8 cellular contexts compared by ENCODE assay signal in the genomic region with DNA sequence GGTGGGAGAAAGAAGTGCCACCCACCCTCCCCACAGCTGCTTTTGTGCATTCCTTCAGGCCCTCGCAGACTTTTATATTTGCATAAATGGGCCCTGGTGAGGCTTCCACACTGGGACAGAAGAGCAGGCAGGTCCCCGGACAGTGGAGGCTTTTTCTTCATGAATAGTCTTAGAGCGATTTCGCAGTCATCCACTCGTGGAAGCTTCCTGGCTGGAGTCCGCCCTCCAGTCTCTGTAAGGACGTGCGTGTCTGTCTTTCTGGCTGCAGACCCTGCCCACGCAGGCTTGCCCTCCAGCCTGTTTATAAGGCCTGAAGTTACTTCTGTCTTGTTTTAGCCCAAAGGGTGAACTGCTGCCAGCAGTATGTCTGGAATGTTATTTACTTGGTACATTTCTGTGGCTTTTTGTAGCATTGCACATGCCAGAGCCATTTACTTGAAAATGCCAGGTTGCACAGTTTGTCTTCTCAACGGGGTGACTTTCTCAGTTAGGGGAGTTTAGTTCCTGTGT.
DNase-seq lines count a peak whose midpoint lies in the region; ATAC-seq and TF ChIP-seq lines count a peak whose summit lies in the region.

No MANE protein-coding gene starts in this region.

- peaks cover 7% of the 10 kb centered on the region for H3K9me3 Mint-ChIP-seq in glutamatergic neuron (ENCODE audit: unreplicated experiment)
- no peaks in the 10 kb centered on the region for H3K9me3 Mint-ChIP-seq in CD4-positive, alpha-beta memory T cell

- peak overlapping the region; percentile 40 for H3K27ac Mint-ChIP-seq in glutamatergic neuron (ENCODE audit: unreplicated experiment)
- H3K27ac Mint-ChIP-seq in CD4-positive, alpha-beta memory T cell: peak overlapping the region in 1 of 7 donors; percentile 57

- peaks cover 20% of the 10 kb centered on the region for H3K4me1 Mint-ChIP-seq in glutamatergic neuron (ENCODE audit: low read depth, unreplicated experiment)
- H3K4me1 Mint-ChIP-seq in CD4-positive, alpha-beta memory T cell: peaks cover 0 to 1% (median under 1%) of the 10 kb centered on the region in 4 donors

- H3K27me3 Mint-ChIP-seq in glutamatergic neuron (ENCODE audit: unreplicated experiment): peaks cover 10% of the 10 kb centered on the region
- no peaks in the 10 kb centered on the region for H3K27me3 Mint-ChIP-seq in CD4-positive, alpha-beta memory T cell

- intact Hi-C loops in sciatic nerve (cut with DNase I): no loop called here
- intact Hi-C loops in CD4-positive, alpha-beta memory T cell (cut with micrococcal nuclease): no loop called here

- H3K4me3 ChIP-seq in CD4-positive, alpha-beta memory T cell (ENCODE audit: low read length in 2 of 2): no peak overlapping the region

- no peaks in the 10 kb centered on the region for H3K9me3 ChIP-seq in CD4-positive, alpha-beta memory T cell (ENCODE audit: control insufficient read depth in 1 of 2, low read length in 2 of 2)

- H3K4me3 Mint-ChIP-seq in glutamatergic neuron (ENCODE audit: unreplicated experiment): no peak overlapping the region
- H3K4me3 Mint-ChIP-seq in CD4-positive, alpha-beta memory T cell: no peak overlapping the region

- CTCF ChIA-PET in CD4-positive, alpha-beta memory T cell (lab: Charles Lee; ENCODE audit: partially characterized antibody): no interaction called here

- no peaks in the 10 kb centered on the region for H3K36me3 ChIP-seq in CD4-positive, alpha-beta memory T cell (ENCODE audit: insufficient read depth, low read length)

- no peaks in the 10 kb centered on the region for H3K4me1 ChIP-seq in CD4-positive, alpha-beta memory T cell (ENCODE audit: insufficient read depth, low read length)

- H3K27me3 ChIP-seq in CD4-positive, alpha-beta memory T cell (ENCODE audit: insufficient read depth, low read length): no peaks in the 10 kb centered on the region

- no peaks in the 10 kb centered on the region for H3K36me3 Mint-ChIP-seq in glutamatergic neuron (ENCODE audit: unreplicated experiment)
- peaks cover 0 to 8% of the 10 kb centered on the region in 2 donors for H3K36me3 Mint-ChIP-seq in CD4-positive, alpha-beta memory T cell

- DNase-seq in H4 (ENCODE audit: low spot score): peak; percentile 96
- DNase-seq in T1000 (lab: John Stamatoyannopoulos, UW): peak; percentile 46
- DNase-seq in glutamatergic neuron: no peak
- DNase-seq in sciatic nerve (ENCODE audit: low spot score): peak; percentile 76
- DNase-seq in CD4-positive, alpha-beta memory T cell: no peak

- H3K27ac ChIP-seq in CD4-positive, alpha-beta memory T cell (ENCODE audit: low read depth, low read length): no peak overlapping the region

- TF ChIP-seq CTCF in glutamatergic neuron (IDR thresholded peaks at IDR 0.05; ENCODE audit: partially characterized antibody, unreplicated experiment): no peak

- ATAC-seq in sciatic nerve: peak; percentile 66
- ATAC-seq in activated CD4-positive, CD25-positive, alpha-beta regulatory T cell treated with anti-CD3 and anti-CD28 coated beads, Interleukin-2, amount 50 U/mL, for 24 hours: no peak
- no peak for ATAC-seq in GM18870 (IDR thresholded peaks at IDR 0.05; ENCODE audit: unreplicated experiment)
- no peak for ATAC-seq in HG03135 (IDR thresholded peaks at IDR 0.05; ENCODE audit: unreplicated experiment)

- POLR2A ChIA-PET in CD4-positive, alpha-beta memory T cell (lab: Charles Lee; ENCODE audit: partially characterized antibody): no interaction called here

Comparison
In these comparisons a context has a peak if more than half of its experiments do, and no peak if none do; other contexts are left out.
1. DNase-seq: peak in H4 (single experiment), T1000 (single experiment) and sciatic nerve (single experiment); none in glutamatergic neuron (single experiment) and CD4-positive, alpha-beta memory T cell (0 of 5).